In genomic region chr15:41648097-41648496, GRCh38 we compare ENCODE assay signal across 26 cellular contexts. TPM values are rescaled to one million over a fixed set of nuclear protein-coding genes. Genes with fewer than 3 reads are reported as not detected.
DNase-seq lines count a peak whose midpoint lies in the region; ATAC-seq and TF ChIP-seq lines count a peak whose summit lies in the region.
"Had no signal": no experiment of that assay in that cellular context is flagged by ENCODE, and none has a peak within 500 bp of the region (broad histone marks: within the 10 kb centered on the region; RNA-seq: fewer than 3 reads in every experiment).

No MANE protein-coding gene starts in this region.

- intact Hi-C loops in right lobe of liver (cut with DNase I): no loop called here

- H3K4me1 Mint-ChIP-seq in progenitor cell of endocrine pancreas (ENCODE audit: low read depth): no peaks in the 10 kb centered on the region
- H3K4me1 Mint-ChIP-seq in activated CD4-positive, alpha-beta T cell treated with anti-CD3 and anti-CD28 coated beads, Interleukin-2, amount 10 ng/mL, durations not matched to agents 7 days and 5 days: no peaks in the 10 kb centered on the region
- H3K4me1 Mint-ChIP-seq: B cell; CD8-positive, alpha-beta memory T cell; H9 had no signal

- H3K4me3 Mint-ChIP-seq in progenitor cell of endocrine pancreas (ENCODE audit: low read depth): no peak overlapping the region
- H3K4me3 Mint-ChIP-seq in activated CD4-positive, alpha-beta T cell treated with anti-CD3 and anti-CD28 coated beads, Interleukin-2, amount 10 ng/mL, durations not matched to agents 7 days and 5 days: no peak overlapping the region
- H3K4me3 Mint-ChIP-seq: B cell; CD8-positive, alpha-beta memory T cell; H9; HFFc6 had no signal

- H3K27ac ChIP-seq in HEK293 (ENCODE audit: extremely low read depth, low read depth, low read length) (no peak overlapping the region), right lobe of liver (no peak overlapping the region)
- H3K27ac ChIP-seq: C4-2B, GM23248, RWPE1, SK-N-MC had no signal

- ATAC-seq in right lobe of liver (peak in 3 of 4 donors; percentile 18 to 67 (median 20)), GM21381 (IDR thresholded peaks at IDR 0.05; ENCODE audit: unreplicated experiment) (no peak), HG02885 (IDR thresholded peaks at IDR 0.05; ENCODE audit: poor library complexity, unreplicated experiment) (no peak)

- POLR2A ChIA-PET in HEK293 (lab: Yijun Ruan, JAX): no interaction called here
- POLR2A ChIA-PET in activated CD4-positive, alpha-beta T cell treated with anti-CD3 and anti-CD28 coated beads, Interleukin-2, amount 10 ng/mL, durations not matched to agents 7 days and 5 days (lab: Charles Lee): no interaction called here

- H3K27me3 Mint-ChIP-seq in progenitor cell of endocrine pancreas: no peaks in the 10 kb centered on the region
- peaks cover 3% of the 10 kb centered on the region for H3K27me3 Mint-ChIP-seq in activated CD4-positive, alpha-beta T cell treated with anti-CD3 and anti-CD28 coated beads, Interleukin-2, amount 10 ng/mL, durations not matched to agents 7 days and 5 days

- H3K4me3 ChIP-seq in HEK293 (ENCODE audit: low read depth, low read length): no peak overlapping the region
- H3K4me3 ChIP-seq in right lobe of liver: no peak overlapping the region
- H3K4me3 ChIP-seq: GM23248, SK-N-MC had no signal

- H3K27me3 ChIP-seq in right lobe of liver: no peaks in the 10 kb centered on the region

- no peaks in the 10 kb centered on the region for H3K36me3 ChIP-seq in HEK293 (ENCODE audit: control insufficient read depth in 2 of 2, insufficient read depth in 1 of 2, low read length in 2 of 2)
- no peaks in the 10 kb centered on the region for H3K36me3 ChIP-seq in right lobe of liver

- no peaks in the 10 kb centered on the region for H3K4me1 ChIP-seq in HEK293 (ENCODE audit: control insufficient read depth, insufficient read depth, low read length)
- peaks cover 0 to 29% (median 8%) of the 10 kb centered on the region in 4 donors for H3K4me1 ChIP-seq in right lobe of liver

- H3K27ac Mint-ChIP-seq in progenitor cell of endocrine pancreas: no peak overlapping the region
- H3K27ac Mint-ChIP-seq in activated CD4-positive, alpha-beta T cell treated with anti-CD3 and anti-CD28 coated beads, Interleukin-2, amount 10 ng/mL, durations not matched to agents 7 days and 5 days: no peak overlapping the region
- H3K27ac Mint-ChIP-seq: B cell; CD8-positive, alpha-beta memory T cell; H9; HFFc6 had no signal

- CTCF ChIA-PET in HEK293 (lab: Yijun Ruan, JAX): interaction anchor here (1.1 kb wide), 1 partner anchor 8 kb away, joined by 3 read pairs; no protein-coding TSS in a partner anchor
- CTCF ChIA-PET in activated CD4-positive, alpha-beta T cell treated with anti-CD3 and anti-CD28 coated beads, Interleukin-2, amount 10 ng/mL, durations not matched to agents 7 days and 5 days (lab: Charles Lee): no interaction called here

- no peaks in the 10 kb centered on the region for H3K36me3 Mint-ChIP-seq in progenitor cell of endocrine pancreas (ENCODE audit: insufficient read depth)
- H3K36me3 Mint-ChIP-seq in activated CD4-positive, alpha-beta T cell treated with anti-CD3 and anti-CD28 coated beads, Interleukin-2, amount 10 ng/mL, durations not matched to agents 7 days and 5 days (ENCODE audit: low read depth): no peaks in the 10 kb centered on the region

- 70% methylated on average over 1 of the region's 1 CpG for WGBS in right lobe of liver (ENCODE audit: insufficient coverage, low coverage, low lambda C conversion rate, missing lambda C conversion rate)

- no peak for TF ChIP-seq CTCF in HEK293 (tag by site-specific recombination; IDR thresholded peaks at IDR 0.05)
- TF ChIP-seq CTCF in right lobe of liver (IDR thresholded peaks at IDR 0.05): no peak
- no peak for TF ChIP-seq CTCF in progenitor cell of endocrine pancreas (IDR thresholded peaks at IDR 0.05; ENCODE audit: unreplicated experiment)

- H3K9me3 ChIP-seq in HEK293 (ENCODE audit: control insufficient read depth, insufficient read depth, low read depth, low read length): no peaks in the 10 kb centered on the region
- no peaks in the 10 kb centered on the region for H3K9me3 ChIP-seq in right lobe of liver

- peaks cover 6% of the 10 kb centered on the region for H3K9me3 Mint-ChIP-seq in progenitor cell of endocrine pancreas (ENCODE audit: low read depth)
- peaks cover 9% of the 10 kb centered on the region for H3K9me3 Mint-ChIP-seq in activated CD4-positive, alpha-beta T cell treated with anti-CD3 and anti-CD28 coated beads, Interleukin-2, amount 10 ng/mL, durations not matched to agents 7 days and 5 days

- DNase-seq in kidney glomerular epithelial cell (lab: John Stamatoyannopoulos, UW) (peak; percentile 75), right lobe of liver (no peak), progenitor cell of endocrine pancreas (ENCODE audit: low spot score, unreplicated experiment) (no peak)
- DNase-seq in activated CD4-positive, alpha-beta T cell treated with anti-CD3 and anti-CD28 coated beads, Interleukin-2, amount 10 ng/mL, durations not matched to agents 7 days and 5 days: no peak
- DNase-seq: Calu3; CD8-positive, alpha-beta memory T cell; DMS153; DND-41; H9; NCI-H1048; NCI-H1417; NCI-H1694; NCI-H2029 treated with DMSO at 0.1 percent for 48 hours; NCI-H446 treated with DMSO at 0.1 percent for 48 hours; NCI-H526; NCI-H82; SHP77 treated with DMSO at 0.1 percent for 48 hours had no signal

- TF ChIP-seq POLR2A in right lobe of liver (IDR thresholded peaks at IDR 0.05): no peak

TF ChIP-seq in HEK293, 187 proteins besides CTCF, POLR2A, EP300 and RAD21:
- TF ChIP-seq ZNF768 (tag by site-specific recombination; IDR thresholded peaks at IDR 0.05) (peak; percentile 29; the same call in 1 of the 2 replicates), KLF9 (tag by site-specific recombination; IDR thresholded peaks at IDR 0.05; ENCODE audit: low read depth) (no peak), HIC1 (tag by site-specific recombination; IDR thresholded peaks at IDR 0.05) (no peak), ZNF560 (tag by site-specific recombination; IDR thresholded peaks at IDR 0.05; ENCODE audit: borderline replicate concordance) (no peak)

RNA-seq across cellular contexts. Expression of gene MGA, which starts 12.1 kb away (rescaled TPM):
- 10 to 100 TPM; 10.9 to 17.2 (median 12.1) TPM for total RNA-seq in right lobe of liver
- 64.0 and 71.2 TPM in 2 replicates for total RNA-seq in progenitor cell of endocrine pancreas
- 10 to 100 TPM; 33.0 to 35.2 TPM for total RNA-seq in activated CD4-positive, alpha-beta T cell treated with anti-CD3 and anti-CD28 coated beads, Interleukin-2, amount 10 ng/mL, durations not matched to agents 7 days and 5 days

Comparison
In these comparisons a context has a peak if more than half of its experiments do, and no peak if none do; other contexts are left out.
1. ATAC-seq: peak in right lobe of liver (3 of 4); none in GM21381 (single experiment) and HG02885 (single experiment).